In the genomic region with DNA sequence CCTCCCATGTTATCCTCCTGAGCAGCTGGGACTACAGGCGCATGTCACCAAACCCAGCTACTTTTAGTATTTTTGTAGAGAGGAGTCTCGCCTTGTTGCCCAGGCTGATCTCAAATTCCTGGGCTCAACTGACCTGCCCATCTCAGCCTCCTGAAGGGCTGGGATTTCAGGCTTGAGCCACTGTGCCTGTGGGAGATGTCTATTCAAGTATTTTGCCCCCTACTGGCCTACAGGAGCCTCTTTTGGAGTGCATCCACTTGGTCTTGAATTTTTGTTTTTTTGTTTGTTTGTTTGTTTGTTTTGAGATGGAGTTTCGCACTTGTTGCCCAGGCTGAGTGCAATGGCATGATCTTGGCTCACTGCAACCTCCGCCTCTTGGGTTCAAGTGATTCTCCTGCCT, we compare ENCODE assay signal across 11 cellular contexts. TPM values are rescaled to one million over a fixed set of nuclear protein-coding genes. Genes with fewer than 3 reads are reported as not detected.
DNase-seq lines count a peak whose midpoint lies in the region; ATAC-seq and TF ChIP-seq lines count a peak whose summit lies in the region.
"Had no signal": no experiment of that assay in that cellular context is flagged by ENCODE, and none has a peak within 500 bp of the region (broad histone marks: within the 10 kb centered on the region; RNA-seq: fewer than 3 reads in every experiment).

No MANE protein-coding gene starts in this region.

- H3K36me3 ChIP-seq in lower lobe of right lung, result no peaks in the 10 kb centered on the region

- H3K9me3 ChIP-seq in H9 (ENCODE audit: control insufficient read depth, low read depth, low read length) (no peaks in the 10 kb centered on the region), lower lobe of right lung (no peaks in the 10 kb centered on the region)

- H3K79me2 ChIP-seq in H9 (ENCODE audit: insufficient read depth, low read length), result peaks cover 8% of the 10 kb centered on the region; the same call in 1 of the 2 replicates

- H3K4ac ChIP-seq in H9 (ENCODE audit: low read depth, low read length), result no peak overlapping the region

- TF ChIP-seq CTCF in H9 (conservative IDR thresholded peaks at IDR 0.05) (peak; percentile 73), WTC11 (IDR thresholded peaks at IDR 0.05) (no peak), lower lobe of right lung (IDR thresholded peaks at IDR 0.05) (peak; percentile 25)

- H3K4me1 Mint-ChIP-seq in H9 (peaks cover 15 to 19% of the 10 kb centered on the region in 2 experiments), WTC11 (peaks cover 11% of the 10 kb centered on the region; the same call in 1 of the 2 replicates)
- peaks cover 25% of the 10 kb centered on the region for H3K4me1 Mint-ChIP-seq in activated CD8-positive, alpha-beta memory T cell treated with anti-CD3 and anti-CD28 coated beads, Interleukin-2, amount 10 ng/mL, durations not matched to agents 7 days and 5 days
- H3K4me1 Mint-ChIP-seq in T-helper 2 cell treated with Interferon-gamma antibody and Interleukin-4, amounts not matched to agents 5 μg/mL and 100 μg/mL, for 36 hours (ENCODE audit: low read depth), result peaks cover 21% of the 10 kb centered on the region

- intact Hi-C loops in lower lobe of right lung (cut with DNase I), result loop anchor here (10.0 kb wide), 1 partner anchor 275 kb away; no protein-coding TSS in a partner anchor

- CTCF ChIA-PET in WTC11 (lab: Charles Lee), result interaction anchor here (0.6 to 1.3 kb wide), 5 partner anchors 172 to 377 kb away, joined by 3 to 9 read pairs (median 3); no protein-coding TSS in a partner anchor
- CTCF ChIA-PET in activated CD8-positive, alpha-beta memory T cell treated with anti-CD3 and anti-CD28 coated beads, Interleukin-2, amount 10 ng/mL, durations not matched to agents 7 days and 5 days (lab: Charles Lee), result interaction anchor here (0.8 to 1.5 kb wide), 4 partner anchors 10 to 288 kb away, joined by 3 to 5 read pairs (median 4); no protein-coding TSS in a partner anchor

- H3K14ac ChIP-seq in H9 (ENCODE audit: insufficient read depth, low read length), result no peak overlapping the region

- H3K9me3 Mint-ChIP-seq in H9 (no peaks in the 10 kb centered on the region), WTC11 (no peaks in the 10 kb centered on the region)
- H3K9me3 Mint-ChIP-seq in activated CD8-positive, alpha-beta memory T cell treated with anti-CD3 and anti-CD28 coated beads, Interleukin-2, amount 10 ng/mL, durations not matched to agents 7 days and 5 days (ENCODE audit: low read depth), result no peaks in the 10 kb centered on the region
- no peaks in the 10 kb centered on the region for H3K9me3 Mint-ChIP-seq in T-helper 2 cell treated with Interferon-gamma antibody and Interleukin-4, amounts not matched to agents 5 μg/mL and 100 μg/mL, for 36 hours

- H3K27me3 Mint-ChIP-seq in H9 (ENCODE audit: low read depth) (no peaks in the 10 kb centered on the region), WTC11 (ENCODE audit: low read depth) (no peaks in the 10 kb centered on the region)
- H3K27me3 Mint-ChIP-seq in activated CD8-positive, alpha-beta memory T cell treated with anti-CD3 and anti-CD28 coated beads, Interleukin-2, amount 10 ng/mL, durations not matched to agents 7 days and 5 days, result peaks cover 4% of the 10 kb centered on the region
- peaks cover 5% of the 10 kb centered on the region for H3K27me3 Mint-ChIP-seq in T-helper 2 cell treated with Interferon-gamma antibody and Interleukin-4, amounts not matched to agents 5 μg/mL and 100 μg/mL, for 36 hours (ENCODE audit: low read depth)

- no peaks in the 10 kb centered on the region for H3K4me1 ChIP-seq in H9 (ENCODE audit: insufficient read depth, low read length)
- peaks cover 19% of the 10 kb centered on the region for H3K4me1 ChIP-seq in lower lobe of right lung

- no peak overlapping the region for H3K23ac ChIP-seq in H9 (ENCODE audit: insufficient read length, low read depth, low read length)

- no peak overlapping the region for H3T11ph ChIP-seq in H9 (ENCODE audit: low read length)

- no peak overlapping the region for H3K56ac ChIP-seq in H9 (ENCODE audit: insufficient read length, low read depth, low read length)

- no peak overlapping the region for H2AK5ac ChIP-seq in H9 (ENCODE audit: insufficient read length, low read length)

- no peak overlapping the region for H3K4me3 ChIP-seq in lower lobe of right lung

- H2BK15ac ChIP-seq in H9 (ENCODE audit: low read depth, low read length), result no peak overlapping the region

- peaks cover 5% of the 10 kb centered on the region for H3K79me1 ChIP-seq in H9 (ENCODE audit: insufficient read depth, low read depth, low read length, poor library complexity, severe bottlenecking)

- peaks cover 10% of the 10 kb centered on the region for H3K23me2 ChIP-seq in H9 (ENCODE audit: insufficient read length, low read depth, low read length, poor library complexity, severe bottlenecking)

- DNase-seq in D341Med (ENCODE audit: low spot score) (peak; percentile 19), H9 (peak; percentile 76), WTC11 (ENCODE audit: low spot score) (peak; percentile 32), lower lobe of right lung (no peak), NCI-H345 (lab: John Stamatoyannopoulos, UW) (no peak)
- DNase-seq in activated CD8-positive, alpha-beta memory T cell treated with anti-CD3 and anti-CD28 coated beads, Interleukin-2, amount 10 ng/mL, durations not matched to agents 7 days and 5 days, result no peak
- no peak for DNase-seq in activated T-cell treated with anti-CD3 and anti-CD28 coated beads, Interleukin-2, amount 50 U/mL, for 1 hour
- DNase-seq in T-helper 2 cell treated with Interferon-gamma antibody and Interleukin-4, amounts not matched to agents 5 μg/mL and 100 μg/mL, for 36 hours (ENCODE audit: low spot score), result no peak
- DNase-seq: activated gamma-delta T cell; mesenchymal stem cell; stimulated activated CD4-positive, alpha-beta T cell treated with anti-CD3 and anti-CD28 coated beads, Interleukin-12 subunit alpha, Interleukin-12 subunit beta, amount 100 ng/mL, for 4 hours had no signal

- no peak overlapping the region for H3K4me2 ChIP-seq in H9 (ENCODE audit: insufficient read depth, insufficient read length, low read length)

- H3K4me3 Mint-ChIP-seq in H9 (peak overlapping the region in 1 of 2 experiments; percentile 24; a peak in 1 of 5 replicates), WTC11 (no peak overlapping the region)
- H3K4me3 Mint-ChIP-seq in activated CD8-positive, alpha-beta memory T cell treated with anti-CD3 and anti-CD28 coated beads, Interleukin-2, amount 10 ng/mL, durations not matched to agents 7 days and 5 days, result no peak overlapping the region
- no peak overlapping the region for H3K4me3 Mint-ChIP-seq in T-helper 2 cell treated with Interferon-gamma antibody and Interleukin-4, amounts not matched to agents 5 μg/mL and 100 μg/mL, for 36 hours

- no peak overlapping the region for H3K18ac ChIP-seq in H9 (ENCODE audit: insufficient read length, low read depth, low read length)

- H4K91ac ChIP-seq in H9 (ENCODE audit: insufficient read length, low read depth, low read length), result no peak overlapping the region

- H3K9ac ChIP-seq in H9 (ENCODE audit: extremely low read depth, insufficient read length, low read length), result no peak overlapping the region

- WGBS in H9 (ENCODE audit: extremely low coverage, insufficient read length, low lambda C conversion rate), result no CpG with 5 or more reads among the region's 4 CpGs

- no peak overlapping the region for H2BK20ac ChIP-seq in H9 (ENCODE audit: low read depth, low read length, poor library complexity, severe bottlenecking)

- POLR2A ChIA-PET in WTC11 (lab: Charles Lee), result no interaction called here

- H3K27ac ChIP-seq in H9 (ENCODE audit: insufficient read length, low read depth, low read length) (no peak overlapping the region), lower lobe of right lung (no peak overlapping the region)

- H2BK12ac ChIP-seq in H9 (ENCODE audit: insufficient read length, low read depth, low read length), result no peak overlapping the region

- no peaks in the 10 kb centered on the region for H4K20me1 ChIP-seq in H9 (ENCODE audit: control insufficient read depth, insufficient read depth, insufficient read length)

- H2BK120ac ChIP-seq in H9 (ENCODE audit: low read depth, low read length, poor library complexity, severe bottlenecking), result no peak overlapping the region

- no peak overlapping the region for H2BK5ac ChIP-seq in H9 (ENCODE audit: insufficient read length, low read length)

- H3K36me3 Mint-ChIP-seq in H9 (ENCODE audit: insufficient read depth in 1 of 3, low read depth in 3 of 3) (no peaks in the 10 kb centered on the region), WTC11 (no peaks in the 10 kb centered on the region)
- peaks cover 2% of the 10 kb centered on the region for H3K36me3 Mint-ChIP-seq in activated CD8-positive, alpha-beta memory T cell treated with anti-CD3 and anti-CD28 coated beads, Interleukin-2, amount 10 ng/mL, durations not matched to agents 7 days and 5 days
- H3K36me3 Mint-ChIP-seq in T-helper 2 cell treated with Interferon-gamma antibody and Interleukin-4, amounts not matched to agents 5 μg/mL and 100 μg/mL, for 36 hours (ENCODE audit: low read depth), result no peaks in the 10 kb centered on the region

- H4K8ac ChIP-seq in H9 (replicated peaks; ENCODE audit: insufficient read length, low read depth, low read length), result no peak overlapping the region

- ATAC-seq in WTC11 (peak; percentile 27), lower lobe of right lung (no peak)
- ATAC-seq in activated CD8-positive, alpha-beta memory T cell treated with anti-CD3 and anti-CD28 coated beads, Interleukin-2, amount 10 ng/mL, durations not matched to agents 7 days and 5 days, result no peak

- no peaks in the 10 kb centered on the region for H3K27me3 ChIP-seq in H9 (ENCODE audit: insufficient read depth, low read length)
- no peaks in the 10 kb centered on the region for H3K27me3 ChIP-seq in lower lobe of right lung (ENCODE audit: low read depth)

- no peak overlapping the region for H4K5ac ChIP-seq in H9 (ENCODE audit: insufficient read length, low read depth, low read length)

- no peak overlapping the region for H2AFZ ChIP-seq in H9 (ENCODE audit: low read length)

- H3K27ac Mint-ChIP-seq in H9, result peak overlapping the region; percentile 48 to 89 (median 83); a peak in 3 of 7 replicates
- H3K27ac Mint-ChIP-seq in WTC11, result no peak overlapping the region
- no peak overlapping the region for H3K27ac Mint-ChIP-seq in activated CD8-positive, alpha-beta memory T cell treated with anti-CD3 and anti-CD28 coated beads, Interleukin-2, amount 10 ng/mL, durations not matched to agents 7 days and 5 days
- H3K27ac Mint-ChIP-seq in T-helper 2 cell treated with Interferon-gamma antibody and Interleukin-4, amounts not matched to agents 5 μg/mL and 100 μg/mL, for 36 hours, result no peak overlapping the region

TF ChIP-seq in WTC11, 78 proteins besides CTCF, POLR2A, EP300 and RAD21 (continues in another document):
- TF ChIP-seq ZNF423 (CRISPR knock-in tag; IDR thresholded peaks at IDR 0.05), result no peak

RNA-seq across cellular contexts. Expression of a gene that starts 3.2 kb away (rescaled TPM):
- total RNA-seq in H9 (2021), result 107 TPM in 2 replicates
- 97.3 to 99.2 TPM (median 98.1 TPM) in 3 replicates for total RNA-seq in WTC11 (2021)
- total RNA-seq in lower lobe of right lung, result 54.6 TPM
- 10 to 100 TPM; 84.8 to 95.6 TPM for total RNA-seq in activated CD8-positive, alpha-beta memory T cell treated with anti-CD3 and anti-CD28 coated beads, Interleukin-2, amount 10 ng/mL, durations not matched to agents 7 days and 5 days

RNA-seq across cellular contexts. Expression of a gene that starts 18.0 kb away (rescaled TPM):
- 268 and 274 TPM in 2 replicates for total RNA-seq in H9 (2021)
- 237 to 249 TPM (median 243 TPM) in 3 replicates for total RNA-seq in WTC11 (2021)
- 53.9 TPM for total RNA-seq in lower lobe of right lung
- 100 to 1,000 TPM in 1 of 2 experiments, 10 to 100 TPM in 1; 84.3 to 111 TPM for total RNA-seq in activated CD8-positive, alpha-beta memory T cell treated with anti-CD3 and anti-CD28 coated beads, Interleukin-2, amount 10 ng/mL, durations not matched to agents 7 days and 5 days

Comparison
In these comparisons a context has a peak if more than half of its experiments do, and no peak if none do; other contexts are left out.
1. DNase-seq: peak in D341Med (single experiment), H9 (single experiment) and WTC11 (single experiment); none in lower lobe of right lung (single experiment), activated CD8-positive, alpha-beta memory T cell treated with anti-CD3 and anti-CD28 coated beads, Interleukin-2, amount 10 ng/mL, durations not matched to agents 7 days and 5 days (single experiment), NCI-H345 (single experiment), activated T-cell treated with anti-CD3 and anti-CD28 coated beads, Interleukin-2, amount 50 U/mL, for 1 hour (single experiment) and T-helper 2 cell treated with Interferon-gamma antibody and Interleukin-4, amounts not matched to agents 5 μg/mL and 100 μg/mL, for 36 hours (single experiment).
2. H3K27ac Mint-ChIP-seq: peak in H9 (3 of 3); none in WTC11 (single experiment), activated CD8-positive, alpha-beta memory T cell treated with anti-CD3 and anti-CD28 coated beads, Interleukin-2, amount 10 ng/mL, durations not matched to agents 7 days and 5 days (single experiment) and T-helper 2 cell treated with Interferon-gamma antibody and Interleukin-4, amounts not matched to agents 5 μg/mL and 100 μg/mL, for 36 hours (single experiment).